In the genomic region with DNA sequence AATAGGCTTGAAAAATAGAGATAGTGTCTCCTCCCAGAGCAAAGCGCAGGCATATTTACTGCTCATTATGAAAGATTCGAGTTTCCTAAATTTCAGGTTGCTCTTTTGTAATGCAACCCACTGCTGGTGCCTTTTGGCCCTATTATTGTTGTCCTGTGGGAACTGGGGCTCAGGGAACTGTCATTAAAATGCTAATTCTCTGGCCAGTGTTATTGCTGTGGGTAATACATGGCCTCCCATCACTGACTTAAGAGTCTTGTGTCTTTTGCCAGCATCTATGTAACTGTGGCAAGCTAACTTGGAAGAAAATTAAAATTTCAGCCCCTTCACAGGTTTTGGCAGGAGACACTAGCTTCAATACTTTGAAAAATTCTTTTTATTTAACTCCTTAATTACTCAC, we compare ENCODE assay signal across 2 cellular contexts.
TF ChIP-seq lines count a peak whose summit lies in the region.

No MANE protein-coding gene starts in this region.

TF ChIP-seq in GM23338, 12 proteins besides CTCF, POLR2A, EP300 and RAD21 (continues in another document):
- TF ChIP-seq CREB1 (CRISPR knock-in tag; IDR thresholded peaks at IDR 0.05; ENCODE audit: low read depth) (no peak), STAT1 (IDR thresholded peaks at IDR 0.05; ENCODE audit: unreplicated experiment) (no peak), EZH2phosphoT487 (IDR thresholded peaks at IDR 0.05; ENCODE audit: unreplicated experiment) (no peak), JUNB (IDR thresholded peaks at IDR 0.05; ENCODE audit: unreplicated experiment) (no peak), NANOG (IDR thresholded peaks at IDR 0.05; ENCODE audit: borderline replicate concordance) (no peak), ZNF331 (CRISPR knock-in tag; IDR thresholded peaks at IDR 0.05; ENCODE audit: low read depth) (no peak), ZNF114 (CRISPR knock-in tag; IDR thresholded peaks at IDR 0.05) (no peak)
- TF ChIP-seq, protein P1, sequence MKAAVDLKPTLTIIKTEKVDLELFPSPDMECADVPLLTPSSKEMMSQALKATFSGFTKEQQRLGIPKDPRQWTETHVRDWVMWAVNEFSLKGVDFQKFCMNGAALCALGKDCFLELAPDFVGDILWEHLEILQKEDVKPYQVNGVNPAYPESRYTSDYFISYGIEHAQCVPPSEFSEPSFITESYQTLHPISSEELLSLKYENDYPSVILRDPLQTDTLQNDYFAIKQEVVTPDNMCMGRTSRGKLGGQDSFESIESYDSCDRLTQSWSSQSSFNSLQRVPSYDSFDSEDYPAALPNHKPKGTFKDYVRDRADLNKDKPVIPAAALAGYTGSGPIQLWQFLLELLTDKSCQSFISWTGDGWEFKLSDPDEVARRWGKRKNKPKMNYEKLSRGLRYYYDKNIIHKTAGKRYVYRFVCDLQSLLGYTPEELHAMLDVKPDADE (IDR thresholded peaks at IDR 0.05) = no peak
- TF ChIP-seq, protein P2, sequence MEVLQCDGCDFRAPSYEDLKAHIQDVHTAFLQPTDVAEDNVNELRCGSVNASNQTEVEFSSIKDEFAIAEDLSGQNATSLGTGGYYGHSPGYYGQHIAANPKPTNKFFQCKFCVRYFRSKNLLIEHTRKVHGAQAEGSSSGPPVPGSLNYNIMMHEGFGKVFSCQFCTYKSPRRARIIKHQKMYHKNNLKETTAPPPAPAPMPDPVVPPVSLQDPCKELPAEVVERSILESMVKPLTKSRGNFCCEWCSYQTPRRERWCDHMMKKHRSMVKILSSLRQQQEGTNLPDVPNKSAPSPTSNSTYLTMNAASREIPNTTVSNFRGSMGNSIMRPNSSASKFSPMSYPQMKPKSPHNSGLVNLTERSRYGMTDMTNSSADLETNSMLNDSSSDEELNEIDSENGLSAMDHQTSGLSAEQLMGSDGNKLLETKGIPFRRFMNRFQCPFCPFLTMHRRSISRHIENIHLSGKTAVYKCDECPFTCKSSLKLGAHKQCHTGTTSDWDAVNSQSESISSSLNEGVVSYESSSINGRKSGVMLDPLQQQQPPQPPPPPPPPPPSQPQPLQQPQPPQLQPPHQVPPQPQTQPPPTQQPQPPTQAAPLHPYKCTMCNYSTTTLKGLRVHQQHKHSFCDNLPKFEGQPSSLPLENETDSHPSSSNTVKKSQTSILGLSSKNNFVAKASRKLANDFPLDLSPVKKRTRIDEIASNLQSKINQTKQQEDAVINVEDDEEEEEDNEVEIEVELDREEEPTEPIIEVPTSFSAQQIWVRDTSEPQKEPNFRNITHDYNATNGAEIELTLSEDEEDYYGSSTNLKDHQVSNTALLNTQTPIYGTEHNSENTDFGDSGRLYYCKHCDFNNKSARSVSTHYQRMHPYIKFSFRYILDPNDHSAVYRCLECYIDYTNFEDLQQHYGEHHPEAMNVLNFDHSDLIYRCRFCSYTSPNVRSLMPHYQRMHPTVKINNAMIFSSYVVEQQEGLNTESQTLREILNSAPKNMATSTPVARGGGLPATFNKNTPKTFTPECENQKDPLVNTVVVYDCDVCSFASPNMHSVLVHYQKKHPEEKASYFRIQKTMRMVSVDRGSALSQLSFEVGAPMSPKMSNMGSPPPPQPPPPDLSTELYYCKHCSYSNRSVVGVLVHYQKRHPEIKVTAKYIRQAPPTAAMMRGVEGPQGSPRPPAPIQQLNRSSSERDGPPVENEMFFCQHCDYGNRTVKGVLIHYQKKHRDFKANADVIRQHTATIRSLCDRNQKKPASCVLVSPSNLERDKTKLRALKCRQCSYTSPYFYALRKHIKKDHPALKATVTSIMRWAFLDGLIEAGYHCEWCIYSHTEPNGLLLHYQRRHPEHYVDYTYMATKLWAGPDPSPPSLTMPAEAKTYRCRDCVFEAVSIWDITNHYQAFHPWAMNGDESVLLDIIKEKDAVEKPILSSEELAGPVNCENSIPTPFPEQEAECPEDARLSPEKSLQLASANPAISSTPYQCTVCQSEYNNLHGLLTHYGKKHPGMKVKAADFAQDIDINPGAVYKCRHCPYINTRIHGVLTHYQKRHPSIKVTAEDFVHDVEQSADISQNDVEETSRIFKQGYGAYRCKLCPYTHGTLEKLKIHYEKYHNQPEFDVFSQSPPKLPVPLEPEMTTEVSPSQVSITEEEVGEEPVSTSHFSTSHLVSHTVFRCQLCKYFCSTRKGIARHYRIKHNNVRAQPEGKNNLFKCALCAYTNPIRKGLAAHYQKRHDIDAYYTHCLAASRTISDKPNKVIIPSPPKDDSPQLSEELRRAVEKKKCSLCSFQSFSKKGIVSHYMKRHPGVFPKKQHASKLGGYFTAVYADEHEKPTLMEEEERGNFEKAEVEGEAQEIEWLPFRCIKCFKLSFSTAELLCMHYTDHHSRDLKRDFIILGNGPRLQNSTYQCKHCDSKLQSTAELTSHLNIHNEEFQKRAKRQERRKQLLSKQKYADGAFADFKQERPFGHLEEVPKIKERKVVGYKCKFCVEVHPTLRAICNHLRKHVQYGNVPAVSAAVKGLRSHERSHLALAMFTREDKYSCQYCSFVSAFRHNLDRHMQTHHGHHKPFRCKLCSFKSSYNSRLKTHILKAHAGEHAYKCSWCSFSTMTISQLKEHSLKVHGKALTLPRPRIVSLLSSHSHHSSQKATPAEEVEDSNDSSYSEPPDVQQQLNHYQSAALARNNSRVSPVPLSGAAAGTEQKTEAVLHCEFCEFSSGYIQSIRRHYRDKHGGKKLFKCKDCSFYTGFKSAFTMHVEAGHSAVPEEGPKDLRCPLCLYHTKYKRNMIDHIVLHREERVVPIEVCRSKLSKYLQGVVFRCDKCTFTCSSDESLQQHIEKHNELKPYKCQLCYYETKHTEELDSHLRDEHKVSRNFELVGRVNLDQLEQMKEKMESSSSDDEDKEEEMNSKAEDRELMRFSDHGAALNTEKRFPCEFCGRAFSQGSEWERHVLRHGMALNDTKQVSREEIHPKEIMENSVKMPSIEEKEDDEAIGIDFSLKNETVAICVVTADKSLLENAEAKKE (CRISPR knock-in tag; IDR thresholded peaks at IDR 0.05) = no peak
- TF ChIP-seq, protein P3, sequence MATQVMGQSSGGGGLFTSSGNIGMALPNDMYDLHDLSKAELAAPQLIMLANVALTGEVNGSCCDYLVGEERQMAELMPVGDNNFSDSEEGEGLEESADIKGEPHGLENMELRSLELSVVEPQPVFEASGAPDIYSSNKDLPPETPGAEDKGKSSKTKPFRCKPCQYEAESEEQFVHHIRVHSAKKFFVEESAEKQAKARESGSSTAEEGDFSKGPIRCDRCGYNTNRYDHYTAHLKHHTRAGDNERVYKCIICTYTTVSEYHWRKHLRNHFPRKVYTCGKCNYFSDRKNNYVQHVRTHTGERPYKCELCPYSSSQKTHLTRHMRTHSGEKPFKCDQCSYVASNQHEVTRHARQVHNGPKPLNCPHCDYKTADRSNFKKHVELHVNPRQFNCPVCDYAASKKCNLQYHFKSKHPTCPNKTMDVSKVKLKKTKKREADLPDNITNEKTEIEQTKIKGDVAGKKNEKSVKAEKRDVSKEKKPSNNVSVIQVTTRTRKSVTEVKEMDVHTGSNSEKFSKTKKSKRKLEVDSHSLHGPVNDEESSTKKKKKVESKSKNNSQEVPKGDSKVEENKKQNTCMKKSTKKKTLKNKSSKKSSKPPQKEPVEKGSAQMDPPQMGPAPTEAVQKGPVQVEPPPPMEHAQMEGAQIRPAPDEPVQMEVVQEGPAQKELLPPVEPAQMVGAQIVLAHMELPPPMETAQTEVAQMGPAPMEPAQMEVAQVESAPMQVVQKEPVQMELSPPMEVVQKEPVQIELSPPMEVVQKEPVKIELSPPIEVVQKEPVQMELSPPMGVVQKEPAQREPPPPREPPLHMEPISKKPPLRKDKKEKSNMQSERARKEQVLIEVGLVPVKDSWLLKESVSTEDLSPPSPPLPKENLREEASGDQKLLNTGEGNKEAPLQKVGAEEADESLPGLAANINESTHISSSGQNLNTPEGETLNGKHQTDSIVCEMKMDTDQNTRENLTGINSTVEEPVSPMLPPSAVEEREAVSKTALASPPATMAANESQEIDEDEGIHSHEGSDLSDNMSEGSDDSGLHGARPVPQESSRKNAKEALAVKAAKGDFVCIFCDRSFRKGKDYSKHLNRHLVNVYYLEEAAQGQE (IDR thresholded peaks at IDR 0.05; ENCODE audit: unreplicated experiment) = no peak

TF ChIP-seq in H1, 55 proteins besides CTCF, POLR2A, EP300 and RAD21:
- no peak for TF ChIP-seq KDM4A (IDR thresholded peaks at IDR 0.05; ENCODE audit: low read depth, low read length, severe bottlenecking)
- TF ChIP-seq SUZ12 (IDR thresholded peaks at IDR 0.05; ENCODE audit: low read length) = no peak
- TF ChIP-seq SIX5 (IDR thresholded peaks at IDR 0.05; ENCODE audit: low read depth, low read length) = no peak
- TF ChIP-seq, protein P4, sequence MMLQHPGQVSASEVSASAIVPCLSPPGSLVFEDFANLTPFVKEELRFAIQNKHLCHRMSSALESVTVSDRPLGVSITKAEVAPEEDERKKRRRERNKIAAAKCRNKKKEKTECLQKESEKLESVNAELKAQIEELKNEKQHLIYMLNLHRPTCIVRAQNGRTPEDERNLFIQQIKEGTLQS (IDR thresholded peaks at IDR 0.05; ENCODE audit: insufficient read depth, low read depth, low read length) = no peak
- TF ChIP-seq SIRT6 (IDR thresholded peaks at IDR 0.05; ENCODE audit: low read length) = no peak
- TF ChIP-seq BACH1 (IDR thresholded peaks at IDR 0.05; ENCODE audit: low read length) = no peak
- no peak for TF ChIP-seq BCL11A (IDR thresholded peaks at IDR 0.05; ENCODE audit: low read depth in 2 of 2, low read length in 2 of 2)
- TF ChIP-seq, protein P5, sequence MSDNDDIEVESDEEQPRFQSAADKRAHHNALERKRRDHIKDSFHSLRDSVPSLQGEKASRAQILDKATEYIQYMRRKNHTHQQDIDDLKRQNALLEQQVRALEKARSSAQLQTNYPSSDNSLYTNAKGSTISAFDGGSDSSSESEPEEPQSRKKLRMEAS (IDR thresholded peaks at IDR 0.05) = no peak
- no peak for TF ChIP-seq KDM1A (IDR thresholded peaks at IDR 0.05; ENCODE audit: borderline replicate concordance, low read length)
- no peak for TF ChIP-seq SRF (IDR thresholded peaks at IDR 0.05; ENCODE audit: low read depth, low read length)
- no peak for TF ChIP-seq CTBP2 (IDR thresholded peaks at IDR 0.05; ENCODE audit: borderline replicate concordance, insufficient read depth, insufficient read length, low read length)
